In genomic region chr12:49110191-49111155, GRCh38 we compare ENCODE assay signal across 1 cellular context.
TF ChIP-seq lines count a peak whose summit lies in the region.

Gene LMBR1L, minus strand, starts transcription at chr12:49110847. Its CDS starts 292 bp downstream, at chr12:49110555.

TF ChIP-seq in K562, 482 proteins besides CTCF, POLR2A, EP300 and RAD21 (continued from another document and continues in another):
- TF ChIP-seq ZNF407 (IDR thresholded peaks at IDR 0.05; ENCODE audit: low read depth) (no peak), ZNF12 (CRISPR knock-in tag; IDR thresholded peaks at IDR 0.05) (peak; percentile 59; the same call in 1 of the 2 replicates), MAZ (CRISPR knock-in tag; conservative IDR thresholded peaks at IDR 0.05 in 1 of 2, IDR thresholded peaks at IDR 0.05 in 1 of 2) (peak; percentile 56 to 87; a peak in 2 of 4 replicates), E2F6 (IDR thresholded peaks at IDR 0.05; ENCODE audit: borderline replicate concordance in 1 of 2, extremely low read depth in 1 of 2, insufficient read depth in 1 of 2, insufficient read length in 1 of 2, low read depth in 1 of 2, low read length in 1 of 2, poor library complexity in 1 of 2, severe bottlenecking in 1 of 2) (peak in 1 of 2 experiments; percentile 25), ZFX (CRISPR knock-in tag; IDR thresholded peaks at IDR 0.05) (peak; percentile 64), GABPA (tag; conservative IDR thresholded peaks at IDR 0.05; ENCODE audit: low read depth) (peak; percentile 34; the same call in 1 of the 2 replicates), ESRRA (IDR thresholded peaks at IDR 0.05; ENCODE audit: borderline replicate concordance, low read depth) (0 out of 2 replicates have a peak, but pooled peaks have one; percentile 34), RBM39 (optimal IDR thresholded peaks at IDR 0.05; ENCODE audit: low read depth, low read length) (no peak), PKNOX1 (IDR thresholded peaks at IDR 0.05) (peak; percentile 99), GATA2 (CRISPR knock-in tag; IDR thresholded peaks at IDR 0.05) (peak; percentile 4; the same call in 1 of the 2 replicates), CEBPG (CRISPR knock-in tag; IDR thresholded peaks at IDR 0.05) (0 out of 2 replicates have a peak, but pooled peaks have one; percentile 11), CEBPG (tag; conservative IDR thresholded peaks at IDR 0.05 in 1 of 2, IDR thresholded peaks at IDR 0.05 in 1 of 2) (no peak), HCFC1 (IDR thresholded peaks at IDR 0.05; ENCODE audit: low read depth, low read length) (peak; percentile 5; the same call in 1 of the 2 replicates), SPI1 (IDR thresholded peaks at IDR 0.05; ENCODE audit: borderline replicate concordance, low read depth, low read length) (peak; percentile 79), MTA3 (IDR thresholded peaks at IDR 0.05; ENCODE audit: borderline replicate concordance) (0 out of 2 replicates have a peak, but pooled peaks have one; percentile 53), CTCFL (IDR thresholded peaks at IDR 0.05; ENCODE audit: borderline replicate concordance, insufficient read depth, low read depth, low read length, poor library complexity, severe bottlenecking) (peak; percentile 46), KAT8 (IDR thresholded peaks at IDR 0.05; ENCODE audit: low read depth) (no peak), NR4A1 (CRISPR knock-in tag; IDR thresholded peaks at IDR 0.05) (0 out of 2 replicates have a peak, but pooled peaks have one; percentile 49), NR4A1 (tag; IDR thresholded peaks at IDR 0.05) (0 out of 2 replicates have a peak, but pooled peaks have one; percentile 24), ZNF395 (CRISPR knock-in tag; IDR thresholded peaks at IDR 0.05) (no peak), ZNF134 (CRISPR knock-in tag; conservative IDR thresholded peaks at IDR 0.05) (no peak), ZNF224 (CRISPR knock-in tag; IDR thresholded peaks at IDR 0.05) (no peak), BHLHE40 (IDR thresholded peaks at IDR 0.05; ENCODE audit: low read length) (peak; percentile 95), GTF2F1 (IDR thresholded peaks at IDR 0.05; ENCODE audit: low read depth, low read length) (0 out of 2 replicates have a peak, but pooled peaks have one; percentile 29), POLR2AphosphoS5 (IDR thresholded peaks at IDR 0.05; ENCODE audit: control insufficient read depth, insufficient read depth, low read depth, low read length) (peak; percentile 52; the same call in 1 of the 2 replicates), STAT5B (CRISPR knock-in tag; IDR thresholded peaks at IDR 0.05) (no peak), CBX3 (IDR thresholded peaks at IDR 0.05; ENCODE audit: borderline replicate concordance in 1 of 2, low read length in 2 of 2) (0 out of 3 replicates have a peak, but pooled peaks of 1 of the 2 experiments have one; percentile 49), AFF1 (IDR thresholded peaks at IDR 0.05; ENCODE audit: low read depth in 1 of 2, partially characterized antibody in 2 of 2) (no peak), MYC (IDR thresholded peaks at IDR 0.05; ENCODE audit: low read depth, low read length) (peak; percentile 20; the same call in 1 of the 2 replicates), MYC (CRISPR knock-in tag; IDR thresholded peaks at IDR 0.05; ENCODE audit: borderline replicate concordance, low read depth) (0 out of 2 replicates have a peak, but pooled peaks have one; percentile 53), TAF1 (IDR thresholded peaks at IDR 0.05; ENCODE audit: control insufficient read depth, extremely low read depth, insufficient read depth, low read length, severe bottlenecking) (peak; percentile 69), MYNN (IDR thresholded peaks at IDR 0.05) (no peak), MYNN (CRISPR knock-in tag; IDR thresholded peaks at IDR 0.05) (no peak), U2AF2 (optimal IDR thresholded peaks at IDR 0.05; ENCODE audit: low read depth, low read length) (no peak), NBN (IDR thresholded peaks at IDR 0.05; ENCODE audit: low read depth) (0 out of 2 replicates have a peak, but pooled peaks have one; percentile 52), MIER1 (IDR thresholded peaks at IDR 0.05; ENCODE audit: low read depth) (no peak), CREM (IDR thresholded peaks at IDR 0.05; ENCODE audit: low read depth) (peak; percentile 95), ZBTB7A (IDR thresholded peaks at IDR 0.05; ENCODE audit: borderline replicate concordance, control insufficient read depth, low read depth, low read length) (peak; percentile 32), TEAD1 (CRISPR knock-in tag; IDR thresholded peaks at IDR 0.05) (peak in 1 of 2 experiments; percentile 51; a peak in 1 of 4 replicates), FOS (IDR thresholded peaks at IDR 0.05; ENCODE audit: extremely low read depth, insufficient read length) (peak; percentile 93), VEZF1 (CRISPR knock-in tag; IDR thresholded peaks at IDR 0.05) (peak; percentile 66), HNRNPL (IDR thresholded peaks at IDR 0.05; ENCODE audit: low read depth, low read length) (no peak), FOXK2 (conservative IDR thresholded peaks at IDR 0.05 in 1 of 2, IDR thresholded peaks at IDR 0.05 in 1 of 2; ENCODE audit: low read depth in 2 of 2) (peak; percentile 30 to 45; a peak in 1 of 4 replicates)
